In genomic region chr4:125801373-125801772, GRCh38 we compare ENCODE assay signal across 18 cellular contexts.
"Had no signal": no experiment of that assay in that cellular context is flagged by ENCODE, and none has a peak within 500 bp of the region (broad histone marks: within the 10 kb centered on the region; RNA-seq: fewer than 3 reads in every experiment).

No MANE protein-coding gene starts in this region.

- H3K9me3 ChIP-seq: left ventricle myocardium inferior, mucosa of descending colon, transverse colon had no signal

- H3K4me3 ChIP-seq: left ventricle myocardium inferior, mucosa of descending colon, skin epidermis, transverse colon had no signal

- H3K27ac ChIP-seq: left ventricle myocardium inferior, skin epidermis, transverse colon had no signal

- DNase-seq: activated CD4-positive, alpha-beta T cell treated with anti-CD3 and anti-CD28 coated beads for 4 hours; activated CD8-positive, alpha-beta T cell treated with anti-CD3 and anti-CD28 coated beads for 36 hours; activated effector memory CD4-positive, alpha-beta T cell treated with Interleukin-2 at 50 U/mL for 16 hours; activated T-cell treated with anti-CD3 and anti-CD28 coated beads, Interleukin-2, amount 50 U/mL, for 4 hours; endodermal cell; hippocampal formation; left ventricle myocardium inferior; mucosa of descending colon; natural killer cell; posterior cingulate gyrus; retina; stimulated activated CD4-positive, alpha-beta T cell treated with anti-CD3 and anti-CD28 coated beads, Interleukin-4, amount 100 ng/mL, for 24 hours; stimulated activated naive CD4-positive, alpha-beta T cell; substantia nigra; T-helper 17 cell; transverse colon had no signal

- H3K4me1 ChIP-seq: left ventricle myocardium inferior, transverse colon had no signal

- ATAC-seq: activated CD8-positive, alpha-beta T cell treated with anti-CD3 and anti-CD28 coated beads for 36 hours; activated naive CD4-positive, alpha-beta T cell treated with anti-CD3 and anti-CD28 coated beads, Interleukin-2, amount 50 U/mL, for 72 hours; activated T-cell treated with anti-CD3 and anti-CD28 coated beads, Interleukin-2, amount 50 U/mL, for 4 hours; mucosa of descending colon; natural killer cell; T-helper 17 cell had no signal

- H3K27me3 ChIP-seq: transverse colon had no signal

- H3K36me3 ChIP-seq: left ventricle myocardium inferior, transverse colon had no signal
